Comparison of ENCODE assay signal across 8 cellular contexts in genomic region chr4:73070072-73070385, GRCh38. TPM values are rescaled to one million over a fixed set of nuclear protein-coding genes. Genes with fewer than 3 reads are reported as not detected.
DNase-seq lines count a peak whose midpoint lies in the region; ATAC-seq and TF ChIP-seq lines count a peak whose summit lies in the region.

No MANE protein-coding gene starts in this region.

- H3K27me3 ChIP-seq in DND-41 (ENCODE audit: insufficient read depth, low read length, poor library complexity) (no peaks in the 10 kb centered on the region), HUES48 (ENCODE audit: control insufficient read depth, insufficient read depth, low read length) (no peaks in the 10 kb centered on the region), right lobe of liver (no peaks in the 10 kb centered on the region), upper lobe of left lung (no peaks in the 10 kb centered on the region)

- peak overlapping the region; percentile 87 for H2AFZ ChIP-seq in DND-41 (ENCODE audit: low read depth, low read length)

- H3K4me3 ChIP-seq in DND-41 (ENCODE audit: low read depth in 1 of 2, low read length in 2 of 2) = peak overlapping the region; percentile 8 to 79; a peak in 3 of 4 replicates
- peak overlapping the region; percentile 79 for H3K4me3 ChIP-seq in HUES48 (ENCODE audit: low read depth, low read length)
- peak overlapping the region; percentile 66 to 80 (median 69) for H3K4me3 ChIP-seq in right lobe of liver
- H3K4me3 ChIP-seq in upper lobe of left lung = peak overlapping the region; percentile 35 to 88 (median 76)

- TF ChIP-seq CTCF in DND-41 (IDR thresholded peaks at IDR 0.05; ENCODE audit: borderline replicate concordance, extremely low read depth, low read length, poor library complexity, severe bottlenecking) = no peak
- TF ChIP-seq CTCF in right lobe of liver (IDR thresholded peaks at IDR 0.05) = no peak
- no peak for TF ChIP-seq CTCF in upper lobe of left lung (IDR thresholded peaks at IDR 0.05)

- H3K36me3 ChIP-seq in DND-41 (ENCODE audit: insufficient read depth, low read length) (peaks cover 27% of the 10 kb centered on the region), HUES48 (ENCODE audit: control insufficient read depth, insufficient read depth, low read length) (peaks cover 32% of the 10 kb centered on the region), right lobe of liver (peaks cover 0 to 11% (median under 1%) of the 10 kb centered on the region in 4 donors), upper lobe of left lung (peaks cover 0 to 10% (median 1%) of the 10 kb centered on the region in 4 donors)

- H3K4me1 ChIP-seq in DND-41 (ENCODE audit: insufficient read depth, low read length) = peaks cover 34% of the 10 kb centered on the region
- peaks cover 7% of the 10 kb centered on the region for H3K4me1 ChIP-seq in HUES48 (ENCODE audit: control insufficient read depth, insufficient read depth, low read length)
- H3K4me1 ChIP-seq in right lobe of liver = peaks cover 0 to 15% (median 1%) of the 10 kb centered on the region in 4 donors
- H3K4me1 ChIP-seq in upper lobe of left lung = peaks cover 5 to 24% (median 11%) of the 10 kb centered on the region in 4 donors

- H3K9ac ChIP-seq in DND-41 (ENCODE audit: low read depth, low read length) (peak overlapping the region; percentile 82), HUES48 (ENCODE audit: low read depth, low read length) (peak overlapping the region; percentile 91)

- ATAC-seq in DND-41 (ENCODE audit: insufficient read depth, low read depth) (peak; percentile 7), GM21390 (IDR thresholded peaks at IDR 0.05; ENCODE audit: unreplicated experiment) (peak; percentile 8), right lobe of liver (peak; percentile 10 to 29 (median 26)), upper lobe of left lung (ENCODE audit: low FRiP score in 2 of 2) (peak; percentile 4 to 8)

- DNase-seq in DND-41 = no peak
- no peak for DNase-seq in right lobe of liver
- DNase-seq in upper lobe of left lung = no peak
- DNase-seq in GF-D8 (lab: John Stamatoyannopoulos, UW) = no peak
- DNase-seq in activated gamma-delta T cell treated with Interleukin-2 at 50 U/mL for 16 hours = no peak

- H3K27ac ChIP-seq in DND-41 (ENCODE audit: low read length) = peak overlapping the region; percentile 89
- peak overlapping the region; percentile 93 for H3K27ac ChIP-seq in HUES48 (ENCODE audit: low read depth, low read length)
- peak overlapping the region; percentile 71 for H3K27ac ChIP-seq in angular gyrus (ENCODE audit: low read depth, low read length)
- H3K27ac ChIP-seq in right lobe of liver = peak overlapping the region; percentile 87 to 98 (median 96)
- H3K27ac ChIP-seq in upper lobe of left lung = peak overlapping the region; percentile 95 to 98 (median 96)

- no peak for TF ChIP-seq EP300 in upper lobe of left lung (IDR thresholded peaks at IDR 0.05)

- intact Hi-C loops in right lobe of liver (cut with DNase I) = no loop called here

- peaks cover 37% of the 10 kb centered on the region for H3K79me2 ChIP-seq in DND-41 (ENCODE audit: insufficient read depth, low read length)

- H4K20me1 ChIP-seq in DND-41 (ENCODE audit: insufficient read depth, low read length) = no peaks in the 10 kb centered on the region

- WGBS in right lobe of liver (ENCODE audit: insufficient coverage, low coverage, low lambda C conversion rate, missing lambda C conversion rate) = 3% methylated on average over 9 of the region's 9 CpGs
- WGBS in upper lobe of left lung, 2 donors = 2 to 5% methylated on average over 9 of the region's 9 CpGs

- TF ChIP-seq POLR2A in right lobe of liver (IDR thresholded peaks at IDR 0.05) = no peak
- no peak for TF ChIP-seq POLR2A in upper lobe of left lung (IDR thresholded peaks at IDR 0.05)

- H3K4me2 ChIP-seq in DND-41 (ENCODE audit: insufficient read depth, low read length) = peak overlapping the region; percentile 68

- H3K9me3 ChIP-seq in DND-41 (ENCODE audit: insufficient read depth, low read length, severe bottlenecking) (no peaks in the 10 kb centered on the region), HUES48 (ENCODE audit: control insufficient read depth, insufficient read depth, low read length) (no peaks in the 10 kb centered on the region), right lobe of liver (no peaks in the 10 kb centered on the region), upper lobe of left lung (no peaks in the 10 kb centered on the region)

RNA-seq across cellular contexts. Expression of gene COX18, which starts 0.5 kb away (rescaled TPM):
- total RNA-seq in right lobe of liver (10 to 100 TPM; 12.4 to 28.9 (median 17.0) TPM), upper lobe of left lung (10 to 100 TPM; 11.3 to 22.2 (median 13.4) TPM)
